ENCODE assay signal across 24 cellular contexts in the genomic region with DNA sequence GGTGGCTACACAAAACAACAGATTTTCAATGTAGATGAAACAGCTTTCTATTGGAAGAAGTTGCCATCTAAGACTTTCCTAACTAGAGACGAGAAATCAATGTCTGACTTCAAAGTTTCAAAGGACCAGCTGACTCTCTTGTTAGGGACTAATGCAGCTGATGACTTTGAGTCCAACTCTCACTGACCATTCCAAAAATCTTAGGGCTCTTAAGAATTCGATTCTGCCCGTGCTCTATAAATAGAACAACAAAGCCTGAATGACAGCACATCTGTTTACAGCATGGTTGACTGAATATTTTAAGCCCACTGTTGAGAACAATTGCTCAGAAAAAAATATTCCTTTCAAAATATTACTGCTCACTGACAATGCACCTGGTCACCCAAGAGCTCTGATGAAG.
"Had no signal": no experiment of that assay in that cellular context is flagged by ENCODE, and none has a peak within 500 bp of the region (broad histone marks: within the 10 kb centered on the region; RNA-seq: fewer than 3 reads in every experiment).

No MANE protein-coding gene starts in this region.

- ATAC-seq: effector memory CD8-positive, alpha-beta T cell; esophagus mucosa; foreskin keratinocyte; gastrocnemius medialis; gastroesophageal sphincter; heart left ventricle had no signal

- H3K27ac ChIP-seq: colonic mucosa, coronary artery, dorsolateral prefrontal cortex, epithelial cell of prostate, esophagus muscularis mucosa, esophagus squamous epithelium, foreskin keratinocyte, gastrocnemius medialis, gastroesophageal sphincter, heart left ventricle had no signal

- DNase-seq: colonic mucosa; cortex of kidney; dermis blood vessel endothelial cell; dorsolateral prefrontal cortex; effector CD4-positive, alpha-beta T cell; effector CD8-positive, alpha-beta T cell; effector memory CD4-positive, alpha-beta T cell; effector memory CD8-positive, alpha-beta T cell; endodermal cell; erythroblast; esophagus squamous epithelium; foreskin fibroblast; foreskin keratinocyte; foreskin melanocyte; gastrocnemius medialis; glutamatergic neuron; head of caudate nucleus; heart left ventricle had no signal

- H3K4me3 Mint-ChIP-seq: dendritic cell treated with granulocyte-macrophage colony-stimulating factor and Interleukin-4, amounts not matched to agents 40 ng/mL and 50 ng/mL, for 4 days; effector memory CD8-positive, alpha-beta T cell; endodermal cell had no signal

- H3K27me3 Mint-ChIP-seq: dendritic cell treated with granulocyte-macrophage colony-stimulating factor and Interleukin-4, amounts not matched to agents 40 ng/mL and 50 ng/mL, for 4 days had no signal

- H3K36me3 ChIP-seq: colonic mucosa, esophagus muscularis mucosa, esophagus squamous epithelium, gastrocnemius medialis, gastroesophageal sphincter, heart left ventricle had no signal

- H3K4me3 ChIP-seq: colonic mucosa, coronary artery, dorsolateral prefrontal cortex, esophagus muscularis mucosa, esophagus squamous epithelium, gastrocnemius medialis, gastroesophageal sphincter, heart left ventricle had no signal

- H3K27me3 ChIP-seq: colonic mucosa, esophagus muscularis mucosa, esophagus squamous epithelium, foreskin keratinocyte, gastrocnemius medialis, gastroesophageal sphincter, heart left ventricle had no signal

- H3K27ac Mint-ChIP-seq: dendritic cell treated with granulocyte-macrophage colony-stimulating factor and Interleukin-4, amounts not matched to agents 40 ng/mL and 50 ng/mL, for 4 days; effector memory CD8-positive, alpha-beta T cell; endodermal cell had no signal

- H3K9me3 ChIP-seq: colonic mucosa, esophagus squamous epithelium, gastrocnemius medialis had no signal

- H3K9me3 Mint-ChIP-seq: dendritic cell treated with granulocyte-macrophage colony-stimulating factor and Interleukin-4, amounts not matched to agents 40 ng/mL and 50 ng/mL, for 4 days had no signal

- H3K4me1 ChIP-seq: colonic mucosa, esophagus muscularis mucosa, gastrocnemius medialis, gastroesophageal sphincter, heart left ventricle had no signal
